In genomic region chr17:2106308-2106707, GRCh38 we compare ENCODE assay signal across 20 cellular contexts. TPM values are rescaled to one million over a fixed set of nuclear protein-coding genes. Genes with fewer than 3 reads are reported as not detected.
DNase-seq lines count a peak whose midpoint lies in the region; ATAC-seq and TF ChIP-seq lines count a peak whose summit lies in the region.
"Had no signal": no experiment of that assay in that cellular context is flagged by ENCODE, and none has a peak within 500 bp of the region (broad histone marks: within the 10 kb centered on the region; RNA-seq: fewer than 3 reads in every experiment).

No MANE protein-coding gene starts in this region.

- intact Hi-C loops in left cardiac atrium (cut with DNase I), result loop anchor here in 1 of 2 donors (5.0 kb wide), 1 partner anchor 66 kb away; no protein-coding TSS in a partner anchor

- no peaks in the 10 kb centered on the region for H4K20me1 ChIP-seq in neural progenitor cell (ENCODE audit: low read depth)

- no peak overlapping the region for H3K27ac ChIP-seq in neural progenitor cell
- H3K27ac ChIP-seq: A549; BLaER1 treated with 17β-estradiol and CSF1 and Interleukin-3, amounts not matched to agents 10 nM and 100 nM; ovary; SJSA1 had no signal

- TF ChIP-seq CTCF in neural progenitor cell (IDR thresholded peaks at IDR 0.05), result no peak
- no peak for TF ChIP-seq CTCF in type B pancreatic cell (conservative IDR thresholded peaks at IDR 0.05)
- no peak for TF ChIP-seq CTCF in GM10266 (IDR thresholded peaks at IDR 0.05; ENCODE audit: control insufficient read depth, insufficient read depth, low read depth, missing control alignments)

- H3K9ac ChIP-seq in neural progenitor cell, result no peak overlapping the region
- H3K9ac ChIP-seq: BLaER1 treated with 17β-estradiol and CSF1 and Interleukin-3, amounts not matched to agents 10 nM and 100 nM had no signal

- H3F3A ChIP-seq in neural progenitor cell (ENCODE audit: low read depth), result no peaks in the 10 kb centered on the region

- H3K79me2 ChIP-seq in neural progenitor cell (ENCODE audit: low read depth), result no peaks in the 10 kb centered on the region

- no peak overlapping the region for H3K4me2 ChIP-seq in neural progenitor cell
- H3K4me2 ChIP-seq: A549 had no signal

- H2AFZ ChIP-seq in neural progenitor cell (replicated peaks), result no peak overlapping the region

- no peak overlapping the region for H3K4me3 ChIP-seq in neural progenitor cell
- no peak overlapping the region for H3K4me3 ChIP-seq in MG63
- H3K4me3 ChIP-seq: A549; BLaER1 treated with 17β-estradiol and CSF1 and Interleukin-3, amounts not matched to agents 10 nM and 100 nM; ovary; SJSA1; skin epidermis had no signal

- POLR2A ChIA-PET in activated naive CD8-positive, alpha-beta T cell treated with anti-CD3 and anti-CD28 coated beads, Interleukin-2, amount 10 ng/mL, durations not matched to agents 7 days and 5 days (lab: Charles Lee), result no interaction called here

- H3K36me3 ChIP-seq in neural progenitor cell (no peaks in the 10 kb centered on the region), MG63 (no peaks in the 10 kb centered on the region)
- H3K36me3 ChIP-seq: ovary, SJSA1 had no signal

- no peaks in the 10 kb centered on the region for H3K27me3 Mint-ChIP-seq in activated naive CD8-positive, alpha-beta T cell treated with anti-CD3 and anti-CD28 coated beads, Interleukin-2, amount 10 ng/mL, durations not matched to agents 7 days and 5 days
- no peaks in the 10 kb centered on the region for H3K27me3 Mint-ChIP-seq in activated naive CD8-positive, alpha-beta T cell treated with anti-CD3 and anti-CD28 coated beads for 36 hours
- peaks cover 2% of the 10 kb centered on the region for H3K27me3 Mint-ChIP-seq in neural progenitor cell (ENCODE audit: insufficient read depth, low read depth)
- H3K27me3 Mint-ChIP-seq in type B pancreatic cell, result no peaks in the 10 kb centered on the region
- H3K27me3 Mint-ChIP-seq: activated T-helper 17 cell treated with anti-CD3 and anti-CD28 coated beads, Interleukin-2, amount 50 U/mL, for 72 hours had no signal

- no peak overlapping the region for H3K4me3 Mint-ChIP-seq in activated naive CD8-positive, alpha-beta T cell treated with anti-CD3 and anti-CD28 coated beads, Interleukin-2, amount 10 ng/mL, durations not matched to agents 7 days and 5 days
- H3K4me3 Mint-ChIP-seq in activated naive CD8-positive, alpha-beta T cell treated with anti-CD3 and anti-CD28 coated beads for 36 hours, result no peak overlapping the region
- H3K4me3 Mint-ChIP-seq in neural progenitor cell (peak overlapping the region; percentile 31), type B pancreatic cell (no peak overlapping the region)
- H3K4me3 Mint-ChIP-seq: activated T-helper 17 cell treated with anti-CD3 and anti-CD28 coated beads, Interleukin-2, amount 50 U/mL, for 72 hours had no signal

- no peaks in the 10 kb centered on the region for H3K9me3 Mint-ChIP-seq in activated naive CD8-positive, alpha-beta T cell treated with anti-CD3 and anti-CD28 coated beads, Interleukin-2, amount 10 ng/mL, durations not matched to agents 7 days and 5 days
- H3K9me3 Mint-ChIP-seq in activated naive CD8-positive, alpha-beta T cell treated with anti-CD3 and anti-CD28 coated beads for 36 hours, result no peaks in the 10 kb centered on the region
- no peaks in the 10 kb centered on the region for H3K9me3 Mint-ChIP-seq in neural progenitor cell
- no peaks in the 10 kb centered on the region for H3K9me3 Mint-ChIP-seq in type B pancreatic cell
- H3K9me3 Mint-ChIP-seq: activated T-helper 17 cell treated with anti-CD3 and anti-CD28 coated beads, Interleukin-2, amount 50 U/mL, for 72 hours had no signal

- no peaks in the 10 kb centered on the region for H3K4me1 ChIP-seq in neural progenitor cell
- H3K4me1 ChIP-seq: A549 had no signal

- H3K27me3 ChIP-seq in neural progenitor cell, result no peaks in the 10 kb centered on the region
- H3K27me3 ChIP-seq in MG63, result no peaks in the 10 kb centered on the region
- H3K27me3 ChIP-seq: BLaER1 treated with 17β-estradiol and CSF1 and Interleukin-3, amounts not matched to agents 10 nM and 100 nM; ovary; SJSA1 had no signal

- no peak overlapping the region for H3K27ac Mint-ChIP-seq in activated naive CD8-positive, alpha-beta T cell treated with anti-CD3 and anti-CD28 coated beads, Interleukin-2, amount 10 ng/mL, durations not matched to agents 7 days and 5 days
- no peak overlapping the region for H3K27ac Mint-ChIP-seq in activated naive CD8-positive, alpha-beta T cell treated with anti-CD3 and anti-CD28 coated beads for 36 hours
- H3K27ac Mint-ChIP-seq in neural progenitor cell (peak overlapping the region; percentile 68), type B pancreatic cell (peak overlapping the region; percentile 24)
- H3K27ac Mint-ChIP-seq: activated T-helper 17 cell treated with anti-CD3 and anti-CD28 coated beads, Interleukin-2, amount 50 U/mL, for 72 hours had no signal

- H3K4me1 Mint-ChIP-seq in activated naive CD8-positive, alpha-beta T cell treated with anti-CD3 and anti-CD28 coated beads, Interleukin-2, amount 10 ng/mL, durations not matched to agents 7 days and 5 days, result peaks cover 35% of the 10 kb centered on the region
- H3K4me1 Mint-ChIP-seq in activated naive CD8-positive, alpha-beta T cell treated with anti-CD3 and anti-CD28 coated beads for 36 hours, result peaks cover 28% of the 10 kb centered on the region
- H3K4me1 Mint-ChIP-seq in neural progenitor cell (peaks cover 12% of the 10 kb centered on the region), type B pancreatic cell (ENCODE audit: unreplicated experiment) (peaks cover 38% of the 10 kb centered on the region)

- H3K36me3 Mint-ChIP-seq in activated naive CD8-positive, alpha-beta T cell treated with anti-CD3 and anti-CD28 coated beads, Interleukin-2, amount 10 ng/mL, durations not matched to agents 7 days and 5 days, result peaks cover 22% of the 10 kb centered on the region
- peaks cover 10% of the 10 kb centered on the region for H3K36me3 Mint-ChIP-seq in activated naive CD8-positive, alpha-beta T cell treated with anti-CD3 and anti-CD28 coated beads for 36 hours
- peaks cover 3% of the 10 kb centered on the region for H3K36me3 Mint-ChIP-seq in neural progenitor cell
- H3K36me3 Mint-ChIP-seq in type B pancreatic cell, result peaks cover 6% of the 10 kb centered on the region

- peak; percentile 2 for DNase-seq in activated naive CD8-positive, alpha-beta T cell treated with anti-CD3 and anti-CD28 coated beads, Interleukin-2, amount 10 ng/mL, durations not matched to agents 7 days and 5 days
- DNase-seq in activated naive CD8-positive, alpha-beta T cell treated with anti-CD3 and anti-CD28 coated beads for 36 hours, result no peak
- DNase-seq in left cardiac atrium (no peak), neural progenitor cell (ENCODE audit: low spot score) (no peak), type B pancreatic cell (ENCODE audit: extremely low spot score, unreplicated experiment) (no peak), GM10266 (ENCODE audit: extremely low spot score) (no peak), NCI-H1105 (lab: John Stamatoyannopoulos, UW) (no peak), MG63 (no peak)
- DNase-seq: KG1; NCI-H1092; NCI-H774; ovary; PC-3; stimulated activated CD8-positive, alpha-beta memory T cell treated with anti-CD3 and anti-CD28 coated beads, Interleukin-4, amount 100 ng/mL, for 48 hours had no signal

- no peak for ATAC-seq in activated naive CD8-positive, alpha-beta T cell treated with anti-CD3 and anti-CD28 coated beads, Interleukin-2, amount 10 ng/mL, durations not matched to agents 7 days and 5 days (ENCODE audit: low read depth)
- peak; percentile 31 to 33 for ATAC-seq in left cardiac atrium
- ATAC-seq: A549, HCT116, PC-3 had no signal

- H3K9me3 ChIP-seq in neural progenitor cell (ENCODE audit: low read depth) (no peaks in the 10 kb centered on the region), MG63 (no peaks in the 10 kb centered on the region)
- H3K9me3 ChIP-seq: A549; BLaER1 treated with 17β-estradiol and CSF1 and Interleukin-3, amounts not matched to agents 10 nM and 100 nM; ovary; SJSA1 had no signal

RNA-seq across cellular contexts. Expression of gene HIC1, which starts 51.4 kb away (rescaled TPM):
- total RNA-seq in activated naive CD8-positive, alpha-beta T cell treated with anti-CD3 and anti-CD28 coated beads, Interleukin-2, amount 10 ng/mL, durations not matched to agents 7 days and 5 days, result 10 to 100 TPM; 62.1 to 64.3 TPM
- total RNA-seq in activated naive CD8-positive, alpha-beta T cell treated with anti-CD3 and anti-CD28 coated beads for 36 hours, result 10 to 100 TPM; 36.7 to 37.8 TPM
- total RNA-seq in left cardiac atrium (10 to 100 TPM; 20.6 to 22.1 TPM), neural progenitor cell (ENCODE audit: low replicate concordance) (0.62 TPM in 1 of 2 replicates, not detected in the other), type B pancreatic cell (ENCODE audit: low replicate concordance) (3.4 and 21.6 TPM in 2 replicates)
- total RNA-seq in MG63 (2014; rRNA removed; shearing (Covaris generic); ENCODE audit: low replicate concordance), result 0.89 and 1.1 TPM in 2 replicates

Comparison
In these comparisons a context has a peak if more than half of its experiments do, and no peak if none do; other contexts are left out.
1. H3K27ac Mint-ChIP-seq: peak in neural progenitor cell (single experiment) and type B pancreatic cell (single experiment); none in activated naive CD8-positive, alpha-beta T cell treated with anti-CD3 and anti-CD28 coated beads, Interleukin-2, amount 10 ng/mL, durations not matched to agents 7 days and 5 days (single experiment) and activated naive CD8-positive, alpha-beta T cell treated with anti-CD3 and anti-CD28 coated beads for 36 hours (single experiment).